18 cellular contexts compared by ENCODE assay signal in genomic region chr5:158819095-158819494, GRCh38.
A peak's percentile ranks its signal among the peaks of the same experiment; 100 is the strongest.
DNase-seq lines count a peak whose midpoint lies in the region; ATAC-seq and TF ChIP-seq lines count a peak whose summit lies in the region.
"Had no signal": no experiment of that assay in that cellular context is flagged by ENCODE, and none has a peak within 500 bp of the region (broad histone marks: within the 10 kb centered on the region; RNA-seq: fewer than 3 reads in every experiment).

No MANE protein-coding gene starts in this region.

- H3K9me3 ChIP-seq in Karpas-422 (ENCODE audit: low read length) (no peaks in the 10 kb centered on the region), esophagus squamous epithelium (no peaks in the 10 kb centered on the region)

- no peak overlapping the region for H2AFZ ChIP-seq in Karpas-422 (ENCODE audit: low read length)

- peak; percentile 38 for ATAC-seq in GM18498 (IDR thresholded peaks at IDR 0.05; ENCODE audit: unreplicated experiment)
- ATAC-seq in GM21528 (IDR thresholded peaks at IDR 0.05; ENCODE audit: low FRiP score, unreplicated experiment) = peak; percentile 34
- ATAC-seq in naive B cell (ENCODE audit: low read depth in 2 of 2) = peak; percentile 34 to 41
- no peak for ATAC-seq in activated CD8-positive, alpha-beta T cell treated with anti-CD3 and anti-CD28 coated beads for 36 hours
- ATAC-seq: Panc1, sciatic nerve had no signal

- POLR2A ChIA-PET in activated CD8-positive, alpha-beta T cell treated with anti-CD3 and anti-CD28 coated beads for 36 hours (lab: Charles Lee) = interaction anchor here (0.6 kb wide), 1 partner anchor 92 kb away, joined by 3 read pairs; no protein-coding TSS in a partner anchor

- peak overlapping the region; percentile 56 for H3K9ac ChIP-seq in Karpas-422 (ENCODE audit: low read length)

- no peaks in the 10 kb centered on the region for H3K9me2 ChIP-seq in Karpas-422 (replicated peaks; ENCODE audit: insufficient read depth, low read length)

- H3K27ac ChIP-seq in Karpas-422 (ENCODE audit: low read length) (peak overlapping the region; percentile 86), esophagus squamous epithelium (no peak overlapping the region)
- H3K27ac ChIP-seq: left ventricle myocardium inferior had no signal

- H3K79me2 ChIP-seq in Karpas-422 (ENCODE audit: low read length) = peaks cover 96% of the 10 kb centered on the region

- H3K27me3 ChIP-seq in Karpas-422 (ENCODE audit: low read length) (no peaks in the 10 kb centered on the region), esophagus squamous epithelium (no peaks in the 10 kb centered on the region)

- peak overlapping the region; percentile 63 to 97 (median 94) for H3K27ac Mint-ChIP-seq in naive B cell
- H3K27ac Mint-ChIP-seq in activated CD8-positive, alpha-beta T cell treated with anti-CD3 and anti-CD28 coated beads for 36 hours = no peak overlapping the region
- H3K27ac Mint-ChIP-seq: activated naive CD8-positive, alpha-beta T cell treated with anti-CD3 and anti-CD28 coated beads for 36 hours had no signal

- H3K4me3 ChIP-seq in Karpas-422 (ENCODE audit: low read length) = peak overlapping the region; percentile 45
- H3K4me3 ChIP-seq in esophagus squamous epithelium = no peak overlapping the region
- H3K4me3 ChIP-seq: left ventricle myocardium inferior had no signal

- peaks cover 20% of the 10 kb centered on the region; the same call in 1 of the 2 replicates for H3K36me3 ChIP-seq in Karpas-422 (ENCODE audit: insufficient read depth, low read length)
- H3K36me3 ChIP-seq in esophagus squamous epithelium = no peaks in the 10 kb centered on the region

- intact Hi-C loops in esophagus squamous epithelium (cut with DNase I) = no loop called here
- intact Hi-C loops in activated CD8-positive, alpha-beta T cell treated with anti-CD3 and anti-CD28 coated beads for 36 hours (cut with micrococcal nuclease) = no loop called here

- TF ChIP-seq CTCF in esophagus squamous epithelium (IDR thresholded peaks at IDR 0.05) = no peak
- TF ChIP-seq CTCF in activated CD8-positive, alpha-beta T cell treated with anti-CD3 and anti-CD28 coated beads for 36 hours (IDR thresholded peaks at IDR 0.05) = no peak

- DNase-seq in Karpas-422 (peak; percentile 79), naive B cell (peak; percentile 32), SIG-M5 (lab: John Stamatoyannopoulos, UW) (no peak), esophagus squamous epithelium (lab: John Stamatoyannopoulos, UW) (no peak), KG1 (lab: John Stamatoyannopoulos, UW) (no peak)
- DNase-seq in activated CD8-positive, alpha-beta T cell treated with anti-CD3 and anti-CD28 coated beads for 36 hours = no peak
- DNase-seq: activated CD4-positive, alpha-beta T cell treated with anti-CD3 and anti-CD28 coated beads, Interleukin-2, amount 50 U/mL, for 48 hours; activated naive CD8-positive, alpha-beta T cell treated with anti-CD3 and anti-CD28 coated beads for 36 hours; Calu3; GF-D8; left ventricle myocardium inferior; NCI-H1694 treated with DMSO at 0.1 percent for 48 hours; NCI-H510A treated with DMSO at 0.1 percent for 48 hours; stimulated activated CD4-positive, alpha-beta T cell treated with anti-CD3 and anti-CD28 coated beads, Interleukin-2, amount 100 ng/mL, for 24 hours had no signal

- peak overlapping the region; percentile 62 to 93 (median 87) for H3K4me3 Mint-ChIP-seq in naive B cell
- H3K4me3 Mint-ChIP-seq in activated CD8-positive, alpha-beta T cell treated with anti-CD3 and anti-CD28 coated beads for 36 hours = no peak overlapping the region
- H3K4me3 Mint-ChIP-seq: activated naive CD8-positive, alpha-beta T cell treated with anti-CD3 and anti-CD28 coated beads for 36 hours had no signal

- WGBS in esophagus squamous epithelium, 2 donors = 74 to 90% methylated on average over 4 to 5 of the region's 5 CpGs

- H3K4me2 ChIP-seq in Karpas-422 (ENCODE audit: low read depth, low read length, poor library complexity, severe bottlenecking) = peak overlapping the region; percentile 68

- H3K9me3 Mint-ChIP-seq in naive B cell = peaks cover 0 to 7% (median 0%) of the 10 kb centered on the region in 7 donors
- H3K9me3 Mint-ChIP-seq in activated CD8-positive, alpha-beta T cell treated with anti-CD3 and anti-CD28 coated beads for 36 hours = peaks cover 10% of the 10 kb centered on the region

- no peaks in the 10 kb centered on the region for H4K20me1 ChIP-seq in Karpas-422 (ENCODE audit: insufficient read depth, low read depth, low read length)

- no peaks in the 10 kb centered on the region for H3K27me3 Mint-ChIP-seq in naive B cell
- H3K27me3 Mint-ChIP-seq in activated CD8-positive, alpha-beta T cell treated with anti-CD3 and anti-CD28 coated beads for 36 hours = peaks cover under 1% of the 10 kb centered on the region
- H3K27me3 Mint-ChIP-seq: activated naive CD8-positive, alpha-beta T cell treated with anti-CD3 and anti-CD28 coated beads for 36 hours had no signal

- peaks cover 89 to 100% (median 91%) of the 10 kb centered on the region in 3 donors for H3K4me1 Mint-ChIP-seq in naive B cell
- peaks cover 37% of the 10 kb centered on the region for H3K4me1 Mint-ChIP-seq in activated CD8-positive, alpha-beta T cell treated with anti-CD3 and anti-CD28 coated beads for 36 hours (ENCODE audit: low read depth)

- TF ChIP-seq POLR2A in esophagus squamous epithelium (IDR thresholded peaks at IDR 0.05) = no peak

- H3K4me1 ChIP-seq in Karpas-422 (ENCODE audit: low read length) = peaks cover 100% of the 10 kb centered on the region
- H3K4me1 ChIP-seq in esophagus squamous epithelium = no peaks in the 10 kb centered on the region

- H3K36me3 Mint-ChIP-seq in naive B cell = peaks cover 22 to 24% of the 10 kb centered on the region in 2 donors
- peaks cover 3% of the 10 kb centered on the region for H3K36me3 Mint-ChIP-seq in activated CD8-positive, alpha-beta T cell treated with anti-CD3 and anti-CD28 coated beads for 36 hours (ENCODE audit: low read depth)

- CTCF ChIA-PET in activated CD8-positive, alpha-beta T cell treated with anti-CD3 and anti-CD28 coated beads for 36 hours (lab: Charles Lee) = no interaction called here

Comparison
In these comparisons a context has a peak if more than half of its experiments do, and no peak if none do; other contexts are left out.
1. DNase-seq: peak in Karpas-422 (single experiment) and naive B cell (single experiment); none in SIG-M5 (single experiment), esophagus squamous epithelium (single experiment), KG1 (single experiment) and activated CD8-positive, alpha-beta T cell treated with anti-CD3 and anti-CD28 coated beads for 36 hours (single experiment).